19 cellular contexts compared by ENCODE assay signal in genomic region chr10:71368639-71369038, GRCh38. TPM values are rescaled to one million over a fixed set of nuclear protein-coding genes. Genes with fewer than 3 reads are reported as not detected.
A peak's percentile ranks its signal among the peaks of the same experiment; 100 is the strongest.
DNase-seq lines count a peak whose midpoint lies in the region; ATAC-seq and TF ChIP-seq lines count a peak whose summit lies in the region.
"Had no signal": no experiment of that assay in that cellular context is flagged by ENCODE, and none has a peak within 500 bp of the region (broad histone marks: within the 10 kb centered on the region; RNA-seq: fewer than 3 reads in every experiment).

No MANE protein-coding gene starts in this region.

- H3K36me3 ChIP-seq in GM23338 (ENCODE audit: insufficient read depth), result no peaks in the 10 kb centered on the region
- no peaks in the 10 kb centered on the region for H3K36me3 ChIP-seq in osteoblast (ENCODE audit: insufficient read depth, low read length)
- no peaks in the 10 kb centered on the region for H3K36me3 ChIP-seq in sigmoid colon
- H3K36me3 ChIP-seq: MG63 had no signal

- H3K4me2 ChIP-seq in GM23338, result no peak overlapping the region
- no peak overlapping the region for H3K4me2 ChIP-seq in osteoblast (ENCODE audit: insufficient read depth, low read length)

- no peak overlapping the region for H3K4me3 Mint-ChIP-seq in GM23338
- H3K4me3 Mint-ChIP-seq: immature natural killer cell, naive B cell had no signal

- no peaks in the 10 kb centered on the region for H3K36me3 Mint-ChIP-seq in GM23338 (ENCODE audit: low read depth)

- H3K4me3 ChIP-seq in GM23338, result no peak overlapping the region
- H3K4me3 ChIP-seq in osteoblast (ENCODE audit: insufficient read depth, low read length), result no peak overlapping the region
- no peak overlapping the region for H3K4me3 ChIP-seq in sigmoid colon
- H3K4me3 ChIP-seq: coronary artery, lung, MG63, spleen had no signal

- DNase-seq in NCI-H510A treated with DMSO at 0.1 percent for 48 hours (lab: John Stamatoyannopoulos, UW) (peak; percentile 19), NCI-H510A (lab: John Stamatoyannopoulos, UW) (no peak), GM23338 (ENCODE audit: low spot score) (peak; percentile 11), OCI-M1 (lab: John Stamatoyannopoulos, UW) (peak; percentile 47), osteoblast (ENCODE audit: insufficient read length, low spot score, missing footprints) (peak; percentile 47), substantia nigra (lab: John Stamatoyannopoulos, UW) (no peak), sigmoid colon (no peak)
- DNase-seq: activated gamma-delta T cell treated with Interleukin-2 at 50 U/mL for 16 hours; immature natural killer cell; MG63; naive B cell; NCI-H2171; stimulated activated naive CD4-positive, alpha-beta T cell; trophoblast cell had no signal

- no peaks in the 10 kb centered on the region for H3K9me2 ChIP-seq in GM23338 (ENCODE audit: insufficient read depth)

- 59 to 73% methylated on average over 2 of the region's 2 CpGs for WGBS in sigmoid colon, 2 donors

- no peaks in the 10 kb centered on the region for H3K79me2 ChIP-seq in GM23338 (replicated peaks; ENCODE audit: insufficient read depth)
- H3K79me2 ChIP-seq in osteoblast (ENCODE audit: insufficient read depth, low read length), result no peaks in the 10 kb centered on the region

- TF ChIP-seq CTCF in GM23338 (conservative IDR thresholded peaks at IDR 0.05; ENCODE audit: low read depth in 2 of 2), result peak; percentile 11 to 30; a peak in 2 of 4 replicates
- peak; percentile 13 for TF ChIP-seq CTCF in osteoblast (IDR thresholded peaks at IDR 0.05; ENCODE audit: extremely low read depth, low read depth, low read length)
- no peak for TF ChIP-seq CTCF in sigmoid colon (IDR thresholded peaks at IDR 0.05)

- H3F3A ChIP-seq in GM23338 (replicated peaks; ENCODE audit: low read depth), result no peaks in the 10 kb centered on the region

- peak; percentile 52 for ATAC-seq in GM23338
- no peak for ATAC-seq in GM18519 (IDR thresholded peaks at IDR 0.05; ENCODE audit: low FRiP score, unreplicated experiment)

- peaks cover 4% of the 10 kb centered on the region for H3K27me3 Mint-ChIP-seq in GM23338 (ENCODE audit: insufficient read depth, low read depth, poor library complexity)
- H3K27me3 Mint-ChIP-seq: naive B cell had no signal

- H3K27ac ChIP-seq in GM23338 (ENCODE audit: low read depth) (no peak overlapping the region), osteoblast (ENCODE audit: low read depth, low read length) (no peak overlapping the region), substantia nigra (ENCODE audit: low read depth, low read length, poor library complexity, severe bottlenecking) (no peak overlapping the region), sigmoid colon (no peak overlapping the region)
- H3K27ac ChIP-seq: coronary artery, spleen had no signal

- H3K27me3 ChIP-seq in GM23338 (ENCODE audit: insufficient read depth), result no peaks in the 10 kb centered on the region
- peaks cover 21% of the 10 kb centered on the region for H3K27me3 ChIP-seq in osteoblast (ENCODE audit: insufficient read depth, low read length)
- no peaks in the 10 kb centered on the region for H3K27me3 ChIP-seq in sigmoid colon
- H3K27me3 ChIP-seq: MG63, spleen had no signal

- no peak overlapping the region for H3K27ac Mint-ChIP-seq in GM23338
- H3K27ac Mint-ChIP-seq: immature natural killer cell had no signal

- H3K9me3 ChIP-seq in osteoblast (ENCODE audit: low read depth, low read length) (no peaks in the 10 kb centered on the region), sigmoid colon (no peaks in the 10 kb centered on the region)
- H3K9me3 ChIP-seq: MG63, spleen had no signal

- H2AFZ ChIP-seq in GM23338 (no peak overlapping the region), osteoblast (ENCODE audit: low read length) (no peak overlapping the region)

- H3K4me1 ChIP-seq in GM23338 (ENCODE audit: insufficient read depth) (no peaks in the 10 kb centered on the region), osteoblast (ENCODE audit: insufficient read depth, low read length) (peaks cover 18% of the 10 kb centered on the region), sigmoid colon (no peaks in the 10 kb centered on the region)

- H3K9me3 Mint-ChIP-seq in GM23338, result no peaks in the 10 kb centered on the region
- H3K9me3 Mint-ChIP-seq: immature natural killer cell had no signal

- TF ChIP-seq POLR2A in sigmoid colon (IDR thresholded peaks at IDR 0.05), result no peak

- intact Hi-C loops in sigmoid colon (cut with DNase I), result no loop called here

- H4K20me1 ChIP-seq in GM23338 (replicated peaks; ENCODE audit: insufficient read depth) (0 out of 2 replicates have a peak, but pooled peaks cover 4% of the 10 kb centered on the region), osteoblast (ENCODE audit: insufficient read depth, low read length) (no peaks in the 10 kb centered on the region)

- no peak for TF ChIP-seq EP300 in sigmoid colon (IDR thresholded peaks at IDR 0.05)

- peaks cover 10% of the 10 kb centered on the region for H3K4me1 Mint-ChIP-seq in GM23338
- H3K4me1 Mint-ChIP-seq: immature natural killer cell had no signal

TF ChIP-seq in GM23338, 12 proteins besides CTCF, POLR2A, EP300 and RAD21:
- TF ChIP-seq ZNF331 (CRISPR knock-in tag; IDR thresholded peaks at IDR 0.05; ENCODE audit: low read depth) (no peak), EZH2phosphoT487 (IDR thresholded peaks at IDR 0.05; ENCODE audit: unreplicated experiment) (no peak)

RNA-seq across cellular contexts. Expression of gene CDH23, which starts 28.1 kb away (rescaled TPM):
- total RNA-seq in GM23338 (2014; rRNA removed; shearing (Covaris generic)), result 4.3 and 6.2 TPM in 2 replicates
- polyA plus RNA-seq in GM23338 (2016; fragmentation: Nextera tagmentation; extraction: Ambion mirVana) (0.73 and 0.95 TPM in 2 replicates), sigmoid colon (1 to 10 TPM; 1.5 to 2.1 (median 1.8) TPM)
- total RNA-seq in osteoblast (under 0.01 and 0.36 TPM in 2 replicates), sigmoid colon (1 to 10 TPM; 3.0 to 7.2 (median 3.7) TPM)
- total RNA-seq: glomerular endothelial cell had no signal

RNA-seq across cellular contexts. Expression of gene SLC29A3, which starts 49.6 kb away (rescaled TPM):
- 8.3 and 10.3 TPM in 2 replicates for total RNA-seq in GM23338 (2014; rRNA removed; shearing (Covaris generic))
- polyA plus RNA-seq in GM23338 (2016; fragmentation: Nextera tagmentation; extraction: Ambion mirVana) (11.3 and 12.3 TPM in 2 replicates), sigmoid colon (1 to 10 TPM; 2.3 to 5.0 (median 3.6) TPM)
- total RNA-seq in osteoblast (2.5 and 3.8 TPM in 2 replicates), sigmoid colon (1 to 10 TPM; 2.9 to 6.2 (median 4.7) TPM)

Comparison
In these comparisons a context has a peak if more than half of its experiments do, and no peak if none do; other contexts are left out.
1. DNase-seq: peak in NCI-H510A treated with DMSO at 0.1 percent for 48 hours (single experiment), GM23338 (single experiment), OCI-M1 (single experiment) and osteoblast (single experiment); none in NCI-H510A (single experiment), substantia nigra (0 of 49) and sigmoid colon (single experiment).
2. CTCF ChIP-seq: peak in GM23338 (2 of 2) and osteoblast (single experiment); none in sigmoid colon (0 of 4).